20 cellular contexts compared by ENCODE assay signal in the genomic region with DNA sequence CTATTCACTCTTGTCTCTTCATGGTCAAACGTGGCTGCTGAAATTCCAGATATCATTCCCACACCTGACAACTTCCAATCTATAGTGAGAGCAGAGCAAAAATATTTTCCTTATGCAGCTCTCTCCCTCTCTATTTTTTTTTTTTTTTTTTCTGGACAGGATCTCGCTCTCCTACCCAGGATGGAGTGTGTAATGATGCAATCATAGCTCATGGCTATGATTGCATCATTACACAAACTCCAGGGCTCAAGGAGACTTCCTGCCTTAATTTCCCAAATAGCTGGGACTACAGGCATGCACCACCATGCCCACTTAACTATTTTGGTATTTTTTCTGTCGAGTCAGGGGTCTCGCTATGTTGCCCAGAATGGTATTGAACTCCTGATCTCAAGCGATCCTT.
"Had no signal": no experiment of that assay in that cellular context is flagged by ENCODE, and none has a peak within 500 bp of the region (broad histone marks: within the 10 kb centered on the region; RNA-seq: fewer than 3 reads in every experiment).

No MANE protein-coding gene starts in this region.

- H3K4me3 Mint-ChIP-seq: IgD-negative memory B cell had no signal

- H3K36me3 ChIP-seq: MG63, SJSA1 had no signal

- DNase-seq: KBM-7, MG63, NCI-H1092, NCI-H1436, NCI-H187, NCI-H2029, NCI-H2081 treated with DMSO at 0.1 percent for 48 hours, NCI-H2171, NCI-H226, NCI-H446, NCI-H510A, NCI-H524 treated with DMSO at 0.1 percent for 48 hours, NCI-H69, NCI-H774, Right ventricle myocardium superior, RPMI8226, SIG-M5 had no signal

- H3K36me3 Mint-ChIP-seq: IgD-negative memory B cell had no signal

- H3K4me3 ChIP-seq: MG63, SJSA1, SK-N-MC had no signal

- H3K4me1 ChIP-seq: SJSA1 had no signal

- H3K27ac Mint-ChIP-seq: IgD-negative memory B cell had no signal

- H3K27me3 Mint-ChIP-seq: IgD-negative memory B cell had no signal

- H3K27ac ChIP-seq: SJSA1, SK-N-MC had no signal

- H3K9me3 ChIP-seq: MG63, SJSA1 had no signal

- H3K4me1 Mint-ChIP-seq: IgD-negative memory B cell had no signal

- H3K27me3 ChIP-seq: MG63, SJSA1 had no signal
